21 cellular contexts compared by ENCODE assay signal in the genomic region with DNA sequence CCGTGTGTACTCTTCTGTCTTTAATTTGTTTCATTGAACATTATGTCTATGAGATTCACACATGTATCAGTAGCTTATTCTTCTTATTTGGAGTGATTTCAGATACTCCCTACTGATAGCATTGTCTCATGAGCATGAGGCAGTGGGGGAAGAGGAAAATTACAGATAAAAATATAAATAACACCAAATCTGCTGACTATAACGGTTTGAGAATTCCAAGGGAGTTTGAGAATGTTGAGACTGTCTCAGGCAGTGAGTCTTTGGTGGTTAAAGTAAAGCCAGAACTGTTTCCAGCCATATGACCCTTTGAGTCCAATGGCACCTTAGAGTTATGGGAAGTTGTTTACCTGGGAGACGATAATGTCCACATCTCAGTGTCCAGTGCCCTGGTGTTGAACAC.
DNase-seq lines count a peak whose midpoint lies in the region; ATAC-seq, FAIRE-seq and TF ChIP-seq lines count a peak whose summit lies in the region.
"Had no signal": no experiment of that assay in that cellular context is flagged by ENCODE, and none has a peak within 500 bp of the region (broad histone marks: within the 10 kb centered on the region; RNA-seq: fewer than 3 reads in every experiment).

No MANE protein-coding gene starts in this region.

- TF ChIP-seq EP300 in HepG2 (IDR thresholded peaks at IDR 0.05; ENCODE audit: low read depth in 2 of 2, low read length in 2 of 2) (no peak), HepG2 (CRISPR knock-in tag; IDR thresholded peaks at IDR 0.05; ENCODE audit: borderline replicate concordance) (no peak)

- DNase-seq in HepG2 (ENCODE audit: low spot score) (no peak), right lobe of liver (no peak), SK-N-MC (ENCODE audit: low read depth, low spot score) (no peak), dermis blood vessel endothelial cell (no peak), DMS53 (lab: John Stamatoyannopoulos, UW) (no peak)
- DNase-seq: ACHN; AML-193; BE2C; CD4-positive, alpha-beta T cell; CD8-positive, alpha-beta memory T cell; DND-41; H9 had no signal

- no peaks in the 10 kb centered on the region for H3K27me3 Mint-ChIP-seq in nephron (ENCODE audit: low read depth)

- no peaks in the 10 kb centered on the region for H3K36me3 Mint-ChIP-seq in nephron (ENCODE audit: low read depth)
- H3K36me3 Mint-ChIP-seq: CD14-positive monocyte; CD8-positive, alpha-beta memory T cell had no signal

- H3K27me3 ChIP-seq in HepG2 (ENCODE audit: control insufficient read depth in 1 of 2, insufficient read depth in 2 of 2, low read length in 2 of 2) = peaks cover 0 to 9% of the 10 kb centered on the region in 2 experiments; a peak in 2 of 5 replicates
- H3K27me3 ChIP-seq in right lobe of liver = no peaks in the 10 kb centered on the region
- H3K27me3 ChIP-seq: BE2C had no signal

- H3K4me2 ChIP-seq in HepG2 (ENCODE audit: low read depth, low read length) = no peak overlapping the region
- H3K4me2 ChIP-seq: BLaER1 treated with 17β-estradiol and CSF1 and Interleukin-3, amounts not matched to agents 10 nM and 100 nM; GM23338 had no signal

- H3K4me1 ChIP-seq in HepG2 (ENCODE audit: insufficient read depth, low read length) = peaks cover 9% of the 10 kb centered on the region; the same call in 1 of the 2 replicates
- no peaks in the 10 kb centered on the region for H3K4me1 ChIP-seq in right lobe of liver

- H3K27ac ChIP-seq in HepG2 (ENCODE audit: extremely low read length, insufficient read depth, low read length) (no peak overlapping the region), right lobe of liver (no peak overlapping the region), SK-N-MC (peak overlapping the region; percentile 42; the same call in 1 of the 2 replicates)
- H3K27ac ChIP-seq: 22Rv1; BLaER1 treated with 17β-estradiol and CSF1 and Interleukin-3, amounts not matched to agents 10 nM and 100 nM had no signal

- peaks cover 20% of the 10 kb centered on the region for H3K4me1 Mint-ChIP-seq in nephron

- no peak for TF ChIP-seq RAD21 in HepG2 (CRISPR knock-in tag; IDR thresholded peaks at IDR 0.05)

- TF ChIP-seq POLR2A in HepG2 (IDR thresholded peaks at IDR 0.05; ENCODE audit: insufficient read depth in 1 of 2, low read depth in 2 of 2, low read length in 2 of 2) (no peak), right lobe of liver (IDR thresholded peaks at IDR 0.05) (no peak)

- H3K4me3 Mint-ChIP-seq in nephron = no peak overlapping the region
- H3K4me3 Mint-ChIP-seq: CD14-positive monocyte; CD4-positive, alpha-beta T cell; CD8-positive, alpha-beta memory T cell; GM23338; H9 had no signal

- WGBS in HepG2 (ENCODE audit: low lambda C conversion rate) = 1% methylated on average over 3 of the region's 3 CpGs
- 25% methylated on average over 3 of the region's 3 CpGs for WGBS in right lobe of liver (ENCODE audit: insufficient coverage, low coverage, low lambda C conversion rate, missing lambda C conversion rate)

- ATAC-seq in HepG2 = no peak
- ATAC-seq in right lobe of liver = no peak
- ATAC-seq: GM23338, HCT116 had no signal

- H3K9me3 ChIP-seq in HepG2 (ENCODE audit: low read length) (no peaks in the 10 kb centered on the region), right lobe of liver (no peaks in the 10 kb centered on the region), SK-N-MC (ENCODE audit: low read depth, low read length) (no peaks in the 10 kb centered on the region; the same call in 1 of the 2 replicates)
- H3K9me3 ChIP-seq: BE2C had no signal

- POLR2A ChIA-PET in HepG2 (lab: Yijun Ruan, JAX) = no interaction called here

- in situ Hi-C loops in HepG2 (cut with HindIII; ENCODE audit: extremely low pct_ligation_motif_present, low pct_unique_long_range_greater_than_20kb) = no loop called here

- H3K9ac ChIP-seq in HepG2 (ENCODE audit: insufficient read depth, low read depth, low read length) (no peak overlapping the region), SK-N-MC (ENCODE audit: insufficient read length) (no peak overlapping the region)
- H3K9ac ChIP-seq: BLaER1 treated with 17β-estradiol and CSF1 and Interleukin-3, amounts not matched to agents 10 nM and 100 nM had no signal

- H2AFZ ChIP-seq in HepG2 (ENCODE audit: low read length) = no peak overlapping the region
- H2AFZ ChIP-seq: GM23338 had no signal

- no peaks in the 10 kb centered on the region for H3K79me2 ChIP-seq in HepG2 (ENCODE audit: insufficient read depth, low read length)

- peak overlapping the region in 2 of 3 experiments; percentile 12 to 20 for H3K27ac Mint-ChIP-seq in nephron
- H3K27ac Mint-ChIP-seq: CD14-positive monocyte; CD4-positive, alpha-beta T cell; CD8-positive, alpha-beta memory T cell; H9 had no signal

- BruUV-seq in HepG2 (replicated peaks; lab: Mats Ljungman, UMichigan) = no TSS peak

- FAIRE-seq in HepG2 (lab: Jason Lieb, UNC) = no peak
- FAIRE-seq: A204.1, G401.6, GM12892 had no signal

- H3K36me3 ChIP-seq in HepG2 (replicated peaks in 1 of 2; ENCODE audit: control insufficient read depth in 1 of 2, insufficient read depth in 2 of 2, low read length in 2 of 2) (no peaks in the 10 kb centered on the region), right lobe of liver (no peaks in the 10 kb centered on the region), SK-N-MC (ENCODE audit: insufficient read depth, low read length) (no peaks in the 10 kb centered on the region)
- H3K36me3 ChIP-seq: BE2C; BLaER1 treated with 17β-estradiol and CSF1 and Interleukin-3, amounts not matched to agents 10 nM and 100 nM had no signal

- H3K9me3 Mint-ChIP-seq in nephron = peaks cover 2% of the 10 kb centered on the region
- H3K9me3 Mint-ChIP-seq: CD4-positive, alpha-beta T cell had no signal

- CTCF ChIA-PET in HepG2 (lab: Yijun Ruan, JAX; ENCODE audit: low intra/inter-chr PET ratio, low total read pairs) = no interaction called here

- H3K4me3 ChIP-seq in HepG2 (replicated peaks in 1 of 3; ENCODE audit: insufficient read depth in 1 of 3, low read depth in 2 of 3, low read length in 3 of 3) (no peak overlapping the region), right lobe of liver (no peak overlapping the region), SK-N-MC (no peak overlapping the region)
- H3K4me3 ChIP-seq: BLaER1 treated with 17β-estradiol and CSF1 and Interleukin-3, amounts not matched to agents 10 nM and 100 nM; GM23338 had no signal

- no peak for TF ChIP-seq CTCF in HepG2 (CRISPR knock-in tag; IDR thresholded peaks at IDR 0.05)
- no peak for TF ChIP-seq CTCF in right lobe of liver (IDR thresholded peaks at IDR 0.05)
- no peak for TF ChIP-seq CTCF in nephron (IDR thresholded peaks at IDR 0.05; ENCODE audit: unreplicated experiment in 3 of 3)

- H4K20me1 ChIP-seq in HepG2 (ENCODE audit: insufficient read depth, low read length) = no peaks in the 10 kb centered on the region
- H4K20me1 ChIP-seq: BLaER1 treated with 17β-estradiol and CSF1 and Interleukin-3, amounts not matched to agents 10 nM and 100 nM had no signal

- intact Hi-C loops in HepG2 (cut with micrococcal nuclease; ENCODE audit: unreplicated experiment) = no loop called here
- intact Hi-C loops in right lobe of liver (cut with DNase I) = loop anchor here in 1 of 2 donors (10.0 kb wide), 1 partner anchor 115 kb away; no protein-coding TSS in a partner anchor

TF ChIP-seq in HepG2, 621 proteins besides CTCF, POLR2A, EP300 and RAD21:
- TF ChIP-seq ZNF776 (CRISPR knock-in tag; IDR thresholded peaks at IDR 0.05) (no peak), MAFF (IDR thresholded peaks at IDR 0.05; ENCODE audit: low read depth, low read length) (peak; percentile 69; the same call in 1 of the 2 replicates), AGO1 (IDR thresholded peaks at IDR 0.05; ENCODE audit: low read depth, low read length, poor library complexity, severe bottlenecking) (no peak), MAFK (conservative IDR thresholded peaks at IDR 0.05 in 1 of 2, IDR thresholded peaks at IDR 0.05 in 1 of 2; ENCODE audit: low read length in 2 of 2) (peak; percentile 60 to 83), BRCA1 (CRISPR knock-in tag; IDR thresholded peaks at IDR 0.05) (no peak), ZNF451 (CRISPR knock-in tag; IDR thresholded peaks at IDR 0.05) (no peak)
